19 cellular contexts compared by ENCODE assay signal in the genomic region with DNA sequence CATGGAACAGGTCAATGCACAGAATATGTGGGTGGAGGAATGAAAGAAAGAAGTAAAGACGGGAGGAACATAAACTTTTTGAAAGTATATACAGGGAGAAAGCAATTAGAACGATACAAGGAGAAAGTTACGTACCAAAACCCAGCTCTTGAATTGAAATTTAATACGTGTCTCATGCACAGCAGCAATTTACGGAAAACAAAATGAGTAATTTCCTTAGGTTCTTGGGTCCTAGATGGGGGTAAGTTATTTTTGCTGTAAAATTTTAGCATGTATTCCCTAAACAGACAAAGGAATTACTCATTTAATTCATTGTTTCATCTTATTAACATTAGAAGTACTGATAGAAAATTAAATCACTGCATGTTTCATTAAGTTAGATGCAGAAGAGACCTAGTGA.
"Had no signal": no experiment of that assay in that cellular context is flagged by ENCODE, and none has a peak within 500 bp of the region (broad histone marks: within the 10 kb centered on the region; RNA-seq: fewer than 3 reads in every experiment).

No MANE protein-coding gene starts in this region.

- H3K4me3 Mint-ChIP-seq: dendritic cell treated with granulocyte-macrophage colony-stimulating factor and Interleukin-4, amounts not matched to agents 40 ng/mL and 50 ng/mL, for 4 days; effector memory CD8-positive, alpha-beta T cell; endodermal cell had no signal

- H3K27me3 Mint-ChIP-seq: dendritic cell treated with granulocyte-macrophage colony-stimulating factor and Interleukin-4, amounts not matched to agents 40 ng/mL and 50 ng/mL, for 4 days; effector memory CD8-positive, alpha-beta T cell had no signal

- DNase-seq: colonic mucosa; cortex of kidney; dorsolateral prefrontal cortex; effector CD4-positive, alpha-beta T cell; effector CD8-positive, alpha-beta T cell; effector memory CD4-positive, alpha-beta T cell; effector memory CD8-positive, alpha-beta T cell; endodermal cell; erythroblast; esophagus squamous epithelium; foreskin fibroblast; foreskin keratinocyte; foreskin melanocyte; gastrocnemius medialis; glutamatergic neuron; head of caudate nucleus; heart left ventricle; heart right ventricle had no signal

- H3K27ac Mint-ChIP-seq: dendritic cell treated with granulocyte-macrophage colony-stimulating factor and Interleukin-4, amounts not matched to agents 40 ng/mL and 50 ng/mL, for 4 days; effector memory CD8-positive, alpha-beta T cell; endodermal cell had no signal
